8 cellular contexts compared by ENCODE assay signal in genomic region chr3:46960081-46960701, GRCh38. TPM values are rescaled to one million over a fixed set of nuclear protein-coding genes. Genes with fewer than 3 reads are reported as not detected.
DNase-seq lines count a peak whose midpoint lies in the region; ATAC-seq and TF ChIP-seq lines count a peak whose summit lies in the region.

No MANE protein-coding gene starts in this region.

- ATAC-seq in HG03442 (IDR thresholded peaks at IDR 0.05; ENCODE audit: unreplicated experiment) = no peak
- ATAC-seq in HG03108 (IDR thresholded peaks at IDR 0.05; ENCODE audit: unreplicated experiment) = no peak

- peak overlapping the region in 5 of 11 experiments; percentile 9 to 58 (median 36); a peak in 7 of 22 replicates for H3K27ac ChIP-seq in BLaER1 treated with 17β-estradiol and CSF1 and Interleukin-3, amounts not matched to agents 10 nM and 100 nM
- H3K27ac ChIP-seq in Karpas-422 (ENCODE audit: low read length) (peak overlapping the region; percentile 59), colonic mucosa (peak overlapping the region; percentile 44), muscle layer of colon (ENCODE audit: low read depth, low read length) (peak overlapping the region; percentile 72)

- DNase-seq in Karpas-422 = no peak
- no peak for DNase-seq in colonic mucosa
- no peak for DNase-seq in NCI-H446 treated with DMSO at 0.1 percent for 48 hours (lab: John Stamatoyannopoulos, UW)
- no peak for DNase-seq in NCI-H2081 (lab: John Stamatoyannopoulos, UW)

- H3K4me1 ChIP-seq in BLaER1 treated with 17β-estradiol and CSF1 and Interleukin-3, amounts not matched to agents 10 nM and 100 nM = peaks cover 48 to 72% (median 56%) of the 10 kb centered on the region in 10 experiments
- peaks cover 81% of the 10 kb centered on the region for H3K4me1 ChIP-seq in Karpas-422 (ENCODE audit: low read length)
- peaks cover 17% of the 10 kb centered on the region for H3K4me1 ChIP-seq in colonic mucosa
- peaks cover 62% of the 10 kb centered on the region for H3K4me1 ChIP-seq in muscle layer of colon (ENCODE audit: insufficient read depth, low read length)

- no peak overlapping the region for H2AFZ ChIP-seq in Karpas-422 (ENCODE audit: low read length)

- H3K9me2 ChIP-seq in Karpas-422 (replicated peaks; ENCODE audit: insufficient read depth, low read length) = no peaks in the 10 kb centered on the region

- intact Hi-C loops in colonic mucosa (cut with DNase I) = no loop called here

- peaks cover 9 to 22% (median 16%) of the 10 kb centered on the region in 11 experiments for H3K9me3 ChIP-seq in BLaER1 treated with 17β-estradiol and CSF1 and Interleukin-3, amounts not matched to agents 10 nM and 100 nM (replicated peaks in 1 of 11)
- no peaks in the 10 kb centered on the region for H3K9me3 ChIP-seq in Karpas-422 (ENCODE audit: low read length)
- no peaks in the 10 kb centered on the region for H3K9me3 ChIP-seq in colonic mucosa
- H3K9me3 ChIP-seq in muscle layer of colon (ENCODE audit: low read length) = no peaks in the 10 kb centered on the region

- TF ChIP-seq CTCF in colonic mucosa (IDR thresholded peaks at IDR 0.05) = no peak

- peaks cover 81 to 89% (median 85%) of the 10 kb centered on the region in 11 experiments for H4K20me1 ChIP-seq in BLaER1 treated with 17β-estradiol and CSF1 and Interleukin-3, amounts not matched to agents 10 nM and 100 nM
- peaks cover 33% of the 10 kb centered on the region for H4K20me1 ChIP-seq in Karpas-422 (ENCODE audit: insufficient read depth, low read depth, low read length)

- peaks cover 15 to 68% (median 46%) of the 10 kb centered on the region in 11 experiments; a peak in 21 of 22 replicates for H3K36me3 ChIP-seq in BLaER1 treated with 17β-estradiol and CSF1 and Interleukin-3, amounts not matched to agents 10 nM and 100 nM
- H3K36me3 ChIP-seq in Karpas-422 (ENCODE audit: insufficient read depth, low read length) (peaks cover 7% of the 10 kb centered on the region), colonic mucosa (no peaks in the 10 kb centered on the region), muscle layer of colon (ENCODE audit: insufficient read depth, low read length) (no peaks in the 10 kb centered on the region)

- H3K4me3 ChIP-seq in BLaER1 treated with 17β-estradiol and CSF1 and Interleukin-3, amounts not matched to agents 10 nM and 100 nM = no peak overlapping the region
- H3K4me3 ChIP-seq in Karpas-422 (ENCODE audit: low read length) (no peak overlapping the region), colonic mucosa (no peak overlapping the region), muscle layer of colon (ENCODE audit: low read depth in 1 of 2, low read length in 2 of 2) (peak overlapping the region in 1 of 2 donors; percentile 1)

- no peaks in the 10 kb centered on the region for H3K27me3 ChIP-seq in BLaER1 treated with 17β-estradiol and CSF1 and Interleukin-3, amounts not matched to agents 10 nM and 100 nM
- H3K27me3 ChIP-seq in Karpas-422 (ENCODE audit: low read length) = no peaks in the 10 kb centered on the region
- no peaks in the 10 kb centered on the region for H3K27me3 ChIP-seq in colonic mucosa
- H3K27me3 ChIP-seq in muscle layer of colon (ENCODE audit: control insufficient read depth in 1 of 2, insufficient read depth in 2 of 2, low read length in 2 of 2) = no peaks in the 10 kb centered on the region

- peaks cover 84% of the 10 kb centered on the region for H3K79me2 ChIP-seq in Karpas-422 (ENCODE audit: low read length)

- peak overlapping the region; percentile 26 to 94 (median 53); a peak in 20 of 22 replicates for H3K4me2 ChIP-seq in BLaER1 treated with 17β-estradiol and CSF1 and Interleukin-3, amounts not matched to agents 10 nM and 100 nM
- peak overlapping the region; percentile 12 for H3K4me2 ChIP-seq in Karpas-422 (ENCODE audit: low read depth, low read length, poor library complexity, severe bottlenecking)

- H3K9ac ChIP-seq in BLaER1 treated with 17β-estradiol and CSF1 and Interleukin-3, amounts not matched to agents 10 nM and 100 nM = peak overlapping the region in 3 of 11 experiments; percentile 13 to 20 (median 20); a peak in 1 of 22 replicates
- no peak overlapping the region for H3K9ac ChIP-seq in Karpas-422 (ENCODE audit: low read length)
- H3K9ac ChIP-seq in colonic mucosa (ENCODE audit: low read depth in 2 of 2, low read length in 2 of 2) = peak overlapping the region in 1 of 2 donors; percentile 21
- peak overlapping the region; percentile 9 for H3K9ac ChIP-seq in muscle layer of colon (ENCODE audit: low read length)

RNA-seq across cellular contexts. Expression of gene CCDC12, which starts 16.4 kb away (rescaled TPM):
- total RNA-seq in Karpas-422 (2014; rRNA removed; shearing (Covaris generic); ENCODE audit: low replicate concordance) = 40.2 and 83.5 TPM in 2 replicates
- total RNA-seq in colonic mucosa = 10 to 100 TPM; 34.1 to 55.7 TPM

RNA-seq across cellular contexts. Expression of gene NBEAL2, which starts 19.3 kb away (rescaled TPM):
- 60.5 and 133 TPM in 2 replicates for total RNA-seq in Karpas-422 (2014; rRNA removed; shearing (Covaris generic); ENCODE audit: low replicate concordance)
- 100 to 1,000 TPM in 1 of 2 donors, 10 to 100 TPM in 1; 40.9 to 106 TPM for total RNA-seq in colonic mucosa
